Comparison of ENCODE assay signal across 2 cellular contexts in the genomic region with DNA sequence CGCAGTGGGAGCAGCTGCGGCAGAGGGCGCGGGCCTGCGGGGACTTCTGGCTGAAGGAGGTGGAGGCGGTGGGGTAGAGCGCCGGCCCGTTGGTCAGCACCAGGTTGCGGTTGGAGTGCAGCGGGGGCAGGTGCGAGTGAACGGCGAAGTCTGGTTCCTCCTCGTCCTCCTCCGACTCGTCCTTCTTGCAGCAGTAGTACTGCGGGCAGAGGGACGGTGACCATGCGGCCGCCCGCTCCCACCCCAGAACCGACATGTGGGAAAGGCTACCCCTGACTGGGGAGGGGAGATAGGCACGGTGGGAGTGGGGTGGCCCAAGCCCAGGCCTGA.
TF ChIP-seq lines count a peak whose summit lies in the region.

No MANE protein-coding gene starts in this region.

TF ChIP-seq in GM23338, 12 proteins besides CTCF, POLR2A, EP300 and RAD21 (continues in another document):
- TF ChIP-seq ZNF114 (CRISPR knock-in tag; IDR thresholded peaks at IDR 0.05) (no peak), NANOG (IDR thresholded peaks at IDR 0.05; ENCODE audit: borderline replicate concordance) (no peak), REST (IDR thresholded peaks at IDR 0.05; ENCODE audit: unreplicated experiment) (no peak), EZH2phosphoT487 (IDR thresholded peaks at IDR 0.05; ENCODE audit: unreplicated experiment) (no peak), ZNF331 (CRISPR knock-in tag; IDR thresholded peaks at IDR 0.05; ENCODE audit: low read depth) (no peak), STAT1 (IDR thresholded peaks at IDR 0.05; ENCODE audit: unreplicated experiment) (no peak), EZH2 (IDR thresholded peaks at IDR 0.05; ENCODE audit: low read depth, unreplicated experiment) (no peak), ZNF462 (CRISPR knock-in tag; IDR thresholded peaks at IDR 0.05) (no peak), JUNB (IDR thresholded peaks at IDR 0.05; ENCODE audit: unreplicated experiment) (no peak), CREB1 (CRISPR knock-in tag; IDR thresholded peaks at IDR 0.05; ENCODE audit: low read depth) (no peak)
- TF ChIP-seq, protein P1, sequence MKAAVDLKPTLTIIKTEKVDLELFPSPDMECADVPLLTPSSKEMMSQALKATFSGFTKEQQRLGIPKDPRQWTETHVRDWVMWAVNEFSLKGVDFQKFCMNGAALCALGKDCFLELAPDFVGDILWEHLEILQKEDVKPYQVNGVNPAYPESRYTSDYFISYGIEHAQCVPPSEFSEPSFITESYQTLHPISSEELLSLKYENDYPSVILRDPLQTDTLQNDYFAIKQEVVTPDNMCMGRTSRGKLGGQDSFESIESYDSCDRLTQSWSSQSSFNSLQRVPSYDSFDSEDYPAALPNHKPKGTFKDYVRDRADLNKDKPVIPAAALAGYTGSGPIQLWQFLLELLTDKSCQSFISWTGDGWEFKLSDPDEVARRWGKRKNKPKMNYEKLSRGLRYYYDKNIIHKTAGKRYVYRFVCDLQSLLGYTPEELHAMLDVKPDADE (IDR thresholded peaks at IDR 0.05) = no peak

TF ChIP-seq in H1, 55 proteins besides CTCF, POLR2A, EP300 and RAD21:
- TF ChIP-seq POU5F1 (IDR thresholded peaks at IDR 0.05; ENCODE audit: low read depth, low read length) (no peak), SAP30 (IDR thresholded peaks at IDR 0.05; ENCODE audit: insufficient read depth, insufficient replicate concordance, low read length) (no peak)
TF ChIP-seq in H1: peak in this region for 0.
